1 cellular context compared by ENCODE assay signal in the genomic region with DNA sequence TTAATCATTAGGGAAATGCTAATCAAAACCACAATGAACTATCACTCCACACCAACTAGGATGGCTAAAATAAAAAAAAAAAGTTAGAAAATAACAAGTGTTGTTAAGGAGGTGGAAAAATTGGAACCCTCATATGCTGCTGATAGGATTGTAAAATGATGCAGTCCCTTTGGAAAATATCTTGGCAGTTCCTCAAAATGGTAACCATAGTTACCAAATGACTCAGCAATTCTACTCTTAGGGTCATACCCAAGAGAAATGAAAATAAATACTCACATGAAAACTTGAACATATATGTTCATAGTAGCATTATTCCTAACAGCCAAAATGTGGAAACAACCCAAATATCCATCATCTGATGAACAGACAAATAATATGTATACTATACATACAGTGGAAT.
TF ChIP-seq lines count a peak whose summit lies in the region.

No MANE protein-coding gene starts in this region.

TF ChIP-seq in GM23338, 12 proteins besides CTCF, POLR2A, EP300 and RAD21 (continued from another document):
- TF ChIP-seq, protein P1, sequence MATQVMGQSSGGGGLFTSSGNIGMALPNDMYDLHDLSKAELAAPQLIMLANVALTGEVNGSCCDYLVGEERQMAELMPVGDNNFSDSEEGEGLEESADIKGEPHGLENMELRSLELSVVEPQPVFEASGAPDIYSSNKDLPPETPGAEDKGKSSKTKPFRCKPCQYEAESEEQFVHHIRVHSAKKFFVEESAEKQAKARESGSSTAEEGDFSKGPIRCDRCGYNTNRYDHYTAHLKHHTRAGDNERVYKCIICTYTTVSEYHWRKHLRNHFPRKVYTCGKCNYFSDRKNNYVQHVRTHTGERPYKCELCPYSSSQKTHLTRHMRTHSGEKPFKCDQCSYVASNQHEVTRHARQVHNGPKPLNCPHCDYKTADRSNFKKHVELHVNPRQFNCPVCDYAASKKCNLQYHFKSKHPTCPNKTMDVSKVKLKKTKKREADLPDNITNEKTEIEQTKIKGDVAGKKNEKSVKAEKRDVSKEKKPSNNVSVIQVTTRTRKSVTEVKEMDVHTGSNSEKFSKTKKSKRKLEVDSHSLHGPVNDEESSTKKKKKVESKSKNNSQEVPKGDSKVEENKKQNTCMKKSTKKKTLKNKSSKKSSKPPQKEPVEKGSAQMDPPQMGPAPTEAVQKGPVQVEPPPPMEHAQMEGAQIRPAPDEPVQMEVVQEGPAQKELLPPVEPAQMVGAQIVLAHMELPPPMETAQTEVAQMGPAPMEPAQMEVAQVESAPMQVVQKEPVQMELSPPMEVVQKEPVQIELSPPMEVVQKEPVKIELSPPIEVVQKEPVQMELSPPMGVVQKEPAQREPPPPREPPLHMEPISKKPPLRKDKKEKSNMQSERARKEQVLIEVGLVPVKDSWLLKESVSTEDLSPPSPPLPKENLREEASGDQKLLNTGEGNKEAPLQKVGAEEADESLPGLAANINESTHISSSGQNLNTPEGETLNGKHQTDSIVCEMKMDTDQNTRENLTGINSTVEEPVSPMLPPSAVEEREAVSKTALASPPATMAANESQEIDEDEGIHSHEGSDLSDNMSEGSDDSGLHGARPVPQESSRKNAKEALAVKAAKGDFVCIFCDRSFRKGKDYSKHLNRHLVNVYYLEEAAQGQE (IDR thresholded peaks at IDR 0.05; ENCODE audit: unreplicated experiment) = no peak
- TF ChIP-seq JUNB (IDR thresholded peaks at IDR 0.05; ENCODE audit: unreplicated experiment) = no peak
- TF ChIP-seq ZNF331 (CRISPR knock-in tag; IDR thresholded peaks at IDR 0.05; ENCODE audit: low read depth) = no peak
